3 cellular contexts compared by ENCODE assay signal in genomic region chr3:147975165-147975564, GRCh38.
"Had no signal": no experiment of that assay in that cellular context is flagged by ENCODE, and none has a peak within 500 bp of the region (broad histone marks: within the 10 kb centered on the region; RNA-seq: fewer than 3 reads in every experiment).

No MANE protein-coding gene starts in this region.

- ATAC-seq: GM12878 had no signal

- DNase-seq: GDM1, GF-D8 had no signal

- H3K4me3 ChIP-seq: GM12878 had no signal
